ENCODE assay signal across 8 cellular contexts in genomic region chr2:62457555-62457954, GRCh38. TPM values are rescaled to one million over a fixed set of nuclear protein-coding genes. Genes with fewer than 3 reads are reported as not detected.
DNase-seq lines count a peak whose midpoint lies in the region; ATAC-seq, FAIRE-seq and TF ChIP-seq lines count a peak whose summit lies in the region.

No MANE protein-coding gene starts in this region.

- intact Hi-C loops in CD8-positive, alpha-beta T cell (cut with DNase I, micrococcal nuclease), result loop anchor here (1.0 to 10.0 kb wide), 6 partner anchors 318 to 1431 kb away; no protein-coding TSS in a partner anchor
- intact Hi-C loops in PC-9 (cut with micrococcal nuclease; ENCODE audit: unreplicated experiment), result loop anchor here (1.0 to 10.0 kb wide), 4 partner anchors 121 to 1027 kb away; partner anchors contain the start of gene EHBP1
- intact Hi-C loops in left colon (cut with DNase I, micrococcal nuclease), result loop anchor here (5.0 kb wide), 2 partner anchors 315 to 320 kb away; no protein-coding TSS in a partner anchor

- H3F3A ChIP-seq in PC-9 (ENCODE audit: insufficient read depth, low read depth), result no peaks in the 10 kb centered on the region

- H3K27ac ChIP-seq in CD8-positive, alpha-beta T cell (ENCODE audit: low read depth, low read length), result no peak overlapping the region
- H3K27ac ChIP-seq in PC-9 (peak overlapping the region; percentile 72), esophagus (ENCODE audit: low read depth in 2 of 2, low read length in 1 of 2) (peak overlapping the region; percentile 85 to 89)

- WGBS in esophagus, 2 donors, result 44 to 45% methylated on average over 11 of the region's 11 CpGs

- no peaks in the 10 kb centered on the region for H3K36me3 Mint-ChIP-seq in CD8-positive, alpha-beta T cell
- no peaks in the 10 kb centered on the region for H3K36me3 Mint-ChIP-seq in osteocyte (ENCODE audit: unreplicated experiment)

- no peaks in the 10 kb centered on the region for H3K9me3 Mint-ChIP-seq in CD8-positive, alpha-beta T cell
- no peaks in the 10 kb centered on the region for H3K9me3 Mint-ChIP-seq in osteocyte (ENCODE audit: unreplicated experiment)

- no peak overlapping the region for H3K27ac Mint-ChIP-seq in CD8-positive, alpha-beta T cell
- peak overlapping the region; percentile 10 for H3K27ac Mint-ChIP-seq in osteocyte (ENCODE audit: unreplicated experiment)

- DNase-seq in CD8-positive, alpha-beta T cell, result no peak
- DNase-seq in PC-9 (no peak), osteocyte (ENCODE audit: extremely low spot score, unreplicated experiment) (no peak), left colon (no peak), H54 (ENCODE audit: insufficient read length, low spot score) (no peak)

- H3K4me1 ChIP-seq in CD8-positive, alpha-beta T cell (ENCODE audit: insufficient read depth, low read length), result no peaks in the 10 kb centered on the region
- H3K4me1 ChIP-seq in PC-9 (replicated peaks; ENCODE audit: insufficient read depth) (peaks cover 16% of the 10 kb centered on the region), esophagus (ENCODE audit: control insufficient read depth in 2 of 2, insufficient read depth in 2 of 2, low read length in 1 of 2) (peaks cover 0 to 30% of the 10 kb centered on the region in 2 donors)

- POLR2A ChIA-PET in CD8-positive, alpha-beta T cell (lab: Charles Lee), result interaction anchor here (0.6 to 1.4 kb wide), 3 partner anchors 18 to 327 kb away, joined by 3 read pairs; no protein-coding TSS in a partner anchor
- POLR2A ChIA-PET in PC-9 (lab: Charles Lee; ENCODE audit: unreplicated experiment), result interaction anchor here (0.5 to 0.9 kb wide), 3 partner anchors 147 to 248 kb away, joined by 3 to 21 read pairs (median 5); partner anchors contain the start of gene EHBP1

- H3K27me3 ChIP-seq in CD8-positive, alpha-beta T cell (ENCODE audit: insufficient read depth, low read length), result no peaks in the 10 kb centered on the region
- H3K27me3 ChIP-seq in PC-9 (ENCODE audit: insufficient read depth, low read depth) (no peaks in the 10 kb centered on the region), esophagus (ENCODE audit: control insufficient read depth in 1 of 2, insufficient read depth in 2 of 2, low read length in 2 of 2) (no peaks in the 10 kb centered on the region)

- H2AFZ ChIP-seq in PC-9, result peak overlapping the region; percentile 86

- CTCF ChIA-PET in CD8-positive, alpha-beta T cell (lab: Charles Lee), result interaction anchor here (0.6 to 11.1 kb wide), 24 partner anchors 9 to 1874 kb away, joined by 3 to 235 read pairs (median 4); no protein-coding TSS in a partner anchor
- CTCF ChIA-PET in PC-9 (lab: Charles Lee), result interaction anchor here (0.6 to 2.2 kb wide), 5 partner anchors 49 to 502 kb away, joined by 3 to 14 read pairs (median 5); no protein-coding TSS in a partner anchor

- H3K4me2 ChIP-seq in PC-9, result peak overlapping the region; percentile 89

- peaks cover 4% of the 10 kb centered on the region for H3K27me3 Mint-ChIP-seq in CD8-positive, alpha-beta T cell (ENCODE audit: low read depth)
- H3K27me3 Mint-ChIP-seq in osteocyte (ENCODE audit: unreplicated experiment), result no peaks in the 10 kb centered on the region

- no peaks in the 10 kb centered on the region for H3K9me3 ChIP-seq in CD8-positive, alpha-beta T cell (ENCODE audit: low read length)
- no peaks in the 10 kb centered on the region for H3K9me3 ChIP-seq in PC-9 (ENCODE audit: insufficient read depth, low read depth)
- H3K9me3 ChIP-seq in esophagus (ENCODE audit: control insufficient read depth in 2 of 2, insufficient read depth in 1 of 2, low read depth in 1 of 2, low read length in 1 of 2), result no peaks in the 10 kb centered on the region

- TF ChIP-seq CTCF in CD8-positive, alpha-beta T cell (IDR thresholded peaks at IDR 0.05), result no peak
- no peak for TF ChIP-seq CTCF in PC-9 (conservative IDR thresholded peaks at IDR 0.05)
- no peak for TF ChIP-seq CTCF in osteocyte (IDR thresholded peaks at IDR 0.05)

- no peaks in the 10 kb centered on the region for H3K79me2 ChIP-seq in PC-9 (ENCODE audit: low read depth)

- no peaks in the 10 kb centered on the region for H3K4me1 Mint-ChIP-seq in CD8-positive, alpha-beta T cell (ENCODE audit: low read depth)
- H3K4me1 Mint-ChIP-seq in osteocyte (ENCODE audit: unreplicated experiment), result peaks cover 4% of the 10 kb centered on the region

- no peaks in the 10 kb centered on the region for H3K9me2 ChIP-seq in PC-9 (ENCODE audit: insufficient read depth)

- H3K4me3 ChIP-seq in CD8-positive, alpha-beta T cell (ENCODE audit: low read depth, low read length), result no peak overlapping the region
- H3K4me3 ChIP-seq in PC-9 (peak overlapping the region; percentile 72; the same call in 1 of the 2 replicates), esophagus (ENCODE audit: low read depth in 1 of 2, low read length in 2 of 2) (peak overlapping the region; percentile 67 to 68)

- TSS peak; percentile 76 for BruUV-seq in PC-9 (replicated peaks; lab: Mats Ljungman, UMichigan)

- H4K20me1 ChIP-seq in PC-9 (ENCODE audit: insufficient read depth), result no peaks in the 10 kb centered on the region

- H3K36me3 ChIP-seq in CD8-positive, alpha-beta T cell (ENCODE audit: insufficient read depth, low read length), result no peaks in the 10 kb centered on the region
- no peaks in the 10 kb centered on the region for H3K36me3 ChIP-seq in PC-9 (ENCODE audit: low read depth)
- no peaks in the 10 kb centered on the region for H3K36me3 ChIP-seq in esophagus (ENCODE audit: control insufficient read depth in 2 of 2, insufficient read depth in 2 of 2, low read length in 1 of 2)

- no peak for FAIRE-seq in H54 (lab: Jason Lieb, UNC)

- ATAC-seq in CD8-positive, alpha-beta T cell, result no peak
- no peak for ATAC-seq in GM21723 (IDR thresholded peaks at IDR 0.05; ENCODE audit: unreplicated experiment)
- no peak for ATAC-seq in HG03520 (IDR thresholded peaks at IDR 0.05; ENCODE audit: unreplicated experiment)
- no peak for ATAC-seq in left colon

- no peak for TF ChIP-seq POLR2A in H54 (IDR thresholded peaks at IDR 0.05; ENCODE audit: low read depth, low read length)

- peak overlapping the region; percentile 63 for H3K4me3 Mint-ChIP-seq in CD8-positive, alpha-beta T cell
- H3K4me3 Mint-ChIP-seq in osteocyte (ENCODE audit: unreplicated experiment), result peak overlapping the region; percentile 66

RNA-seq across cellular contexts. Expression of gene TMEM17, which starts 48.4 kb away (rescaled TPM):
- not detected for total RNA-seq in CD8-positive, alpha-beta T cell
- 7.6 and 11.0 TPM in 2 replicates for total RNA-seq in PC-9 (2021)
- 1 to 10 TPM; 1.1 to 1.5 TPM for polyA plus RNA-seq in esophagus
- total RNA-seq in osteocyte, result 2.1 and 2.6 TPM in 2 replicates
- under 1 TPM; 0.46 to 0.84 TPM for total RNA-seq in left colon
